8 cellular contexts compared by ENCODE assay signal in the genomic region with DNA sequence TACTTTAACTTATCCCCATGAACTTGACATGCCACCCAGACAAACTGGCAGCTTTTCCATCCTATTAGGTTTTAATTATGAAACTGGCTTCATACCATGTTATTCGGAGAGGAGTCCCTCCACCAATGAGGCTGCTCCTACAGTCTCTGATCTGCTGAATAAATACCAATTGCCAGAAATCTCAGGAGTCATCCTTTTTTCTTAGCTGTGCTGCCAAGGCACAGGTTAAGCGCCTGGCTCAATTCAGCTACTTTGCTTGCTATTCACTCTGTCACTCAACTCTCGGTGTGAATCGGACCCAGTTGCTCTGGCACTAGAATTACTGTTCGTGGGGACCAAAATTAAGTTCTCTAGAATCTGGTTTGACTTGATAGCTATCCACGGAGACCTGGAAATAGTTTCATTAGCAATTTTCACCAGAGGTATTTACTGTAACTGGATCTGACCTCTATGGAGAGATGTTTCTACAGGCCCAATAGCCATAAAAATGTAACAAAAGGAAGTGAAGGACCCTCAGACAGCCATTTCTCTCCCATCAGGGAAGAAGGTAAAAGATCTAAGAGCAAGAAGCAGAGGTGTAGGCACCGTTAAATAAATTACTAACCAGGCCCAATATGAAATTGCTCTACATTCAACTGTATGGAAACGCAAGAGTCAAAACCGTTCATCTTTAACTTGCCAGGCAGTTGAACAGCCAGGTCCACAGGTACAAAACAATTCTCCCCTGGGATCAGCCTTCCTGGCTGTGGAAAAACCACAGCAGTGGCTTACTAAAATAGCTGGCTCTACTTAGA. TPM values are rescaled to one million over a fixed set of nuclear protein-coding genes. Genes with fewer than 3 reads are reported as not detected.
DNase-seq lines count a peak whose midpoint lies in the region; ATAC-seq and TF ChIP-seq lines count a peak whose summit lies in the region.

No MANE protein-coding gene starts in this region.

- ATAC-seq in Right ventricle myocardium superior (ENCODE audit: poor library complexity), result no peak
- ATAC-seq in HG02588 (IDR thresholded peaks at IDR 0.05; ENCODE audit: unreplicated experiment), result no peak
- ATAC-seq in HG03571 (IDR thresholded peaks at IDR 0.05; ENCODE audit: unreplicated experiment), result no peak
- no peak for ATAC-seq in GM21717 (IDR thresholded peaks at IDR 0.05; ENCODE audit: unreplicated experiment)

- H3K4me3 ChIP-seq in left ventricle myocardium inferior (peak overlapping the region; percentile 8), uterus (no peak overlapping the region)

- no peak for TF ChIP-seq CTCF in left ventricle myocardium inferior (IDR thresholded peaks at IDR 0.05; ENCODE audit: borderline replicate concordance)
- TF ChIP-seq CTCF in uterus (IDR thresholded peaks at IDR 0.05), result no peak

- DNase-seq in left ventricle myocardium inferior (no peak), Right ventricle myocardium superior (no peak), medulla oblongata (ENCODE audit: extremely low spot score) (peak; percentile 29), uterus (no peak)

- WGBS in adipose tissue, 3 donors, result 65 to 85% (median 83%) methylated on average over 9 of the region's 9 CpGs

- H3K4me1 ChIP-seq in left ventricle myocardium inferior, result peaks cover 91% of the 10 kb centered on the region
- peaks cover 0 to 13% of the 10 kb centered on the region in 2 donors for H3K4me1 ChIP-seq in uterus

- peak overlapping the region; percentile 100 for H3K27ac ChIP-seq in left ventricle myocardium inferior (replicated peaks)
- H3K27ac ChIP-seq in adipose tissue (ENCODE audit: low read depth, low read length), result peak overlapping the region; percentile 41
- H3K27ac ChIP-seq in uterus, result peak overlapping the region; percentile 100

- no peak for TF ChIP-seq POLR2A in uterus (IDR thresholded peaks at IDR 0.05)

- H3K27me3 ChIP-seq in left ventricle myocardium inferior (ENCODE audit: low read depth) (no peaks in the 10 kb centered on the region), uterus (no peaks in the 10 kb centered on the region)

- intact Hi-C loops in left ventricle myocardium inferior (cut with micrococcal nuclease) (no loop called here), Right ventricle myocardium superior (cut with DNase I) (no loop called here), uterus (cut with DNase I; ENCODE audit: low total_unique reads) (no loop called here)

- H3K9me3 ChIP-seq in left ventricle myocardium inferior (replicated peaks) (no peaks in the 10 kb centered on the region), uterus (no peaks in the 10 kb centered on the region)

- no peaks in the 10 kb centered on the region for H3K36me3 ChIP-seq in left ventricle myocardium inferior
- no peaks in the 10 kb centered on the region for H3K36me3 ChIP-seq in uterus

RNA-seq across cellular contexts. Expression of gene ZC3H4, which starts 5.4 kb away (rescaled TPM):
- total RNA-seq in left ventricle myocardium inferior, result 22.1 TPM
- total RNA-seq in Right ventricle myocardium superior, result 20.6 TPM
- 10 to 100 TPM in 1 of 3 donors, 1 to 10 TPM in 2; 7.1 to 17.9 (median 9.5) TPM for polyA plus RNA-seq in adipose tissue
- total RNA-seq in uterus, result 10 to 100 TPM in 3 of 4 donors, 1 to 10 TPM in 1; 3.3 to 43.1 (median 18.3) TPM

RNA-seq across cellular contexts. Expression of gene SAE1, which starts 22.5 kb away (rescaled TPM):
- total RNA-seq in left ventricle myocardium inferior (42.5 TPM), Right ventricle myocardium superior (42.2 TPM), uterus (100 to 1,000 TPM in 1 of 4 donors, 10 to 100 TPM in 3; 17.6 to 144 (median 45.6) TPM)
- 10 to 100 TPM; 25.5 to 50.0 (median 42.2) TPM for polyA plus RNA-seq in adipose tissue

RNA-seq across cellular contexts. Expression of gene TMEM160, which starts 59.7 kb away (rescaled TPM):
- total RNA-seq in left ventricle myocardium inferior (27.1 TPM), Right ventricle myocardium superior (34.9 TPM), uterus (10 to 100 TPM in 3 of 4 donors, 1 to 10 TPM in 1; 9.4 to 78.8 (median 13.3) TPM)
- 10 to 100 TPM in 2 of 3 donors, not detected in 1; 35.5 to 61.1 TPM for polyA plus RNA-seq in adipose tissue

Comparison
In these comparisons a context has a peak if more than half of its experiments do, and no peak if none do; other contexts are left out.
1. H3K27ac ChIP-seq: peak in every context shown above with its lines; median percentile 100 in left ventricle myocardium inferior; 100 in uterus; 41 in adipose tissue.